Comparison of ENCODE assay signal across 31 cellular contexts in genomic region chr19:30629086-30629485, GRCh38.
"Had no signal": no experiment of that assay in that cellular context is flagged by ENCODE, and none has a peak within 500 bp of the region (broad histone marks: within the 10 kb centered on the region; RNA-seq: fewer than 3 reads in every experiment).

No MANE protein-coding gene starts in this region.

- DNase-seq: activated B cell treated with CpG ODN at 0.5 μM for 24 hours; activated CD4-positive, alpha-beta T cell treated with anti-CD3 and anti-CD28 coated beads for 48 hours; activated CD4-positive, alpha-beta T cell treated with anti-CD3 and anti-CD28 coated beads, Interleukin-2, amount 50 U/mL, for 1 hour; activated CD4-positive, alpha-beta T cell treated with anti-CD3 and anti-CD28 coated beads, Interleukin-2, amount 50 U/mL, for 48 hours; activated CD8-positive, alpha-beta memory T cell treated with anti-CD3 and anti-CD28 coated beads, Interleukin-2, amount 10 ng/mL, durations not matched to agents 7 days and 5 days; activated CD8-positive, alpha-beta memory T cell treated with anti-CD3 and anti-CD28 coated beads, Interleukin-2, amount 50 U/mL, for 4 hours; activated CD8-positive, alpha-beta T cell treated with anti-CD3 and anti-CD28 coated beads for 36 hours; activated effector memory CD4-positive, alpha-beta T cell treated with anti-CD3 and anti-CD28 coated beads, Interleukin-2, amount 50 U/mL, for 16 hours; activated naive CD4-positive, alpha-beta T cell treated with anti-CD3 and anti-CD28 coated beads for 36 hours; activated naive CD8-positive, alpha-beta T cell treated with anti-CD3 and anti-CD28 coated beads, Interleukin-2, amount 10 ng/mL, durations not matched to agents 7 days and 5 days; activated T-cell treated with anti-CD3 and anti-CD28 coated beads, Interleukin-2, amount 50 U/mL, for 1 hour; activated T-cell treated with anti-CD3 and anti-CD28 coated beads, Interleukin-2, amount 50 U/mL, for 48 hours; brain microvascular endothelial cell; dorsolateral prefrontal cortex; effector memory CD4-positive, alpha-beta T cell; endodermal cell; foreskin keratinocyte; gastrocnemius medialis; glutamatergic neuron; heart left ventricle; hypothalamus; T-helper 2 cell had no signal

- H3K27me3 Mint-ChIP-seq: activated B cell treated with CpG ODN at 0.5 μM for 24 hours; activated CD8-positive, alpha-beta memory T cell treated with anti-CD3 and anti-CD28 coated beads, Interleukin-2, amount 10 ng/mL, durations not matched to agents 7 days and 5 days; activated naive CD8-positive, alpha-beta T cell treated with anti-CD3 and anti-CD28 coated beads, Interleukin-2, amount 10 ng/mL, durations not matched to agents 7 days and 5 days; central memory CD8-positive, alpha-beta T cell; dendritic cell treated with granulocyte-macrophage colony-stimulating factor and Interleukin-4, amounts not matched to agents 40 ng/mL and 50 ng/mL, for 4 days had no signal

- H3K36me3 ChIP-seq: ascending aorta, brain microvascular endothelial cell, gastrocnemius medialis, heart left ventricle had no signal

- H3K27me3 ChIP-seq: ascending aorta, brain microvascular endothelial cell, foreskin keratinocyte, heart left ventricle had no signal

- H3K27ac ChIP-seq: ascending aorta, brain microvascular endothelial cell, coronary artery, foreskin keratinocyte, gastrocnemius medialis, heart left ventricle had no signal

- H3K27ac Mint-ChIP-seq: activated B cell treated with CpG ODN at 0.5 μM for 24 hours; activated CD8-positive, alpha-beta memory T cell treated with anti-CD3 and anti-CD28 coated beads, Interleukin-2, amount 10 ng/mL, durations not matched to agents 7 days and 5 days; activated CD8-positive, alpha-beta T cell treated with anti-CD3 and anti-CD28 coated beads for 36 hours; activated naive CD4-positive, alpha-beta T cell treated with anti-CD3 and anti-CD28 coated beads for 36 hours; activated naive CD4-positive, alpha-beta T cell treated with anti-CD3 and anti-CD28 coated beads, Interleukin-2, amount 50 U/mL, for 72 hours; activated naive CD8-positive, alpha-beta T cell treated with anti-CD3 and anti-CD28 coated beads, Interleukin-2, amount 10 ng/mL, durations not matched to agents 7 days and 5 days; activated T-helper 1 cell treated with anti-CD3 and anti-CD28 coated beads, Interleukin-12 subunit alpha, Interleukin-12 subunit beta, Interleukin-2, Interleukin-4 antibody, amounts not matched to agents 30 ng/mL and 10 ng/mL and 1 ng/mL, durations not matched to agents 14 hours and 24 hours and 36 hours; activated T-helper 2 cell treated with anti-CD3 and anti-CD28 coated beads, Interferon-gamma antibody, Interleukin-2, Interleukin-4, amounts not matched to agents 10 μg/mL and 5 μg/mL and 100 μg/mL, durations not matched to agents 14 hours and 24 hours and 36 hours; dendritic cell treated with granulocyte-macrophage colony-stimulating factor and Interleukin-4, amounts not matched to agents 40 ng/mL and 50 ng/mL, for 4 days; endodermal cell had no signal

- H3K9me3 Mint-ChIP-seq: activated naive CD8-positive, alpha-beta T cell treated with anti-CD3 and anti-CD28 coated beads, Interleukin-2, amount 10 ng/mL, durations not matched to agents 7 days and 5 days; activated T-helper 1 cell treated with anti-CD3 and anti-CD28 coated beads, Interleukin-12 subunit alpha, Interleukin-12 subunit beta, Interleukin-2, Interleukin-4 antibody, amounts not matched to agents 30 ng/mL and 10 ng/mL and 1 ng/mL, durations not matched to agents 14 hours and 24 hours and 36 hours; activated T-helper 2 cell treated with anti-CD3 and anti-CD28 coated beads, Interferon-gamma antibody, Interleukin-2, Interleukin-4, amounts not matched to agents 10 μg/mL and 5 μg/mL and 100 μg/mL, durations not matched to agents 14 hours and 24 hours and 36 hours had no signal

- H3K9me3 ChIP-seq: gastrocnemius medialis had no signal

- H3K4me1 ChIP-seq: ascending aorta, foreskin keratinocyte, gastrocnemius medialis, heart left ventricle had no signal

- H3K4me3 Mint-ChIP-seq: activated B cell treated with CpG ODN at 0.5 μM for 24 hours; activated CD8-positive, alpha-beta memory T cell treated with anti-CD3 and anti-CD28 coated beads, Interleukin-2, amount 10 ng/mL, durations not matched to agents 7 days and 5 days; activated CD8-positive, alpha-beta T cell treated with anti-CD3 and anti-CD28 coated beads for 36 hours; activated naive CD4-positive, alpha-beta T cell treated with anti-CD3 and anti-CD28 coated beads for 36 hours; activated naive CD8-positive, alpha-beta T cell treated with anti-CD3 and anti-CD28 coated beads, Interleukin-2, amount 10 ng/mL, durations not matched to agents 7 days and 5 days; activated T-helper 1 cell treated with anti-CD3 and anti-CD28 coated beads, Interleukin-12 subunit alpha, Interleukin-12 subunit beta, Interleukin-2, Interleukin-4 antibody, amounts not matched to agents 30 ng/mL and 10 ng/mL and 1 ng/mL, durations not matched to agents 14 hours and 24 hours and 36 hours; central memory CD8-positive, alpha-beta T cell; dendritic cell treated with granulocyte-macrophage colony-stimulating factor and Interleukin-4, amounts not matched to agents 40 ng/mL and 50 ng/mL, for 4 days; endodermal cell had no signal

- H3K4me3 ChIP-seq: ascending aorta, coronary artery, dorsolateral prefrontal cortex, gastrocnemius medialis, heart left ventricle had no signal

- H3K4me1 Mint-ChIP-seq: activated B cell treated with CpG ODN at 0.5 μM for 24 hours; activated CD8-positive, alpha-beta memory T cell treated with anti-CD3 and anti-CD28 coated beads, Interleukin-2, amount 10 ng/mL, durations not matched to agents 7 days and 5 days; activated naive CD8-positive, alpha-beta T cell treated with anti-CD3 and anti-CD28 coated beads, Interleukin-2, amount 10 ng/mL, durations not matched to agents 7 days and 5 days; central memory CD8-positive, alpha-beta T cell; endodermal cell had no signal

- ATAC-seq: activated CD4-positive, CD25-positive, alpha-beta regulatory T cell treated with anti-CD3 and anti-CD28 coated beads, Interleukin-2, amount 50 U/mL, for 24 hours; activated CD8-positive, alpha-beta memory T cell treated with anti-CD3 and anti-CD28 coated beads, Interleukin-2, amount 10 ng/mL, durations not matched to agents 7 days and 5 days; activated CD8-positive, alpha-beta T cell treated with anti-CD3 and anti-CD28 coated beads for 36 hours; activated naive CD4-positive, alpha-beta T cell treated with anti-CD3 and anti-CD28 coated beads, Interleukin-2, amount 50 U/mL, for 72 hours; esophagus mucosa; foreskin keratinocyte; gastrocnemius medialis had no signal

- H3K36me3 Mint-ChIP-seq: activated CD8-positive, alpha-beta memory T cell treated with anti-CD3 and anti-CD28 coated beads, Interleukin-2, amount 10 ng/mL, durations not matched to agents 7 days and 5 days; activated naive CD8-positive, alpha-beta T cell treated with anti-CD3 and anti-CD28 coated beads, Interleukin-2, amount 10 ng/mL, durations not matched to agents 7 days and 5 days had no signal
